ENCODE assay signal across 22 cellular contexts in genomic region chrX:70527053-70527452, GRCh38.
"Had no signal": no experiment of that assay in that cellular context is flagged by ENCODE, and none has a peak within 500 bp of the region (broad histone marks: within the 10 kb centered on the region; RNA-seq: fewer than 3 reads in every experiment).

No MANE protein-coding gene starts in this region.

- H3K4me2 ChIP-seq: hepatocyte had no signal

- H3K9me3 ChIP-seq: adrenal gland, esophagus muscularis mucosa, left ventricle myocardium inferior, ovary, psoas muscle, transverse colon had no signal

- H3K4me1 ChIP-seq: adrenal gland, esophagus muscularis mucosa, left ventricle myocardium inferior, psoas muscle, transverse colon had no signal

- FAIRE-seq: frontal cortex, urothelium cell line had no signal

- H3K36me3 ChIP-seq: adrenal gland, esophagus muscularis mucosa, left ventricle myocardium inferior, ovary, transverse colon, WERI-Rb-1 had no signal

- H3K4me3 ChIP-seq: adrenal gland, esophagus muscularis mucosa, hepatocyte, left ventricle myocardium inferior, ovary, psoas muscle, transverse colon had no signal

- H3K27me3 ChIP-seq: esophagus muscularis mucosa, hepatocyte, ovary, transverse colon had no signal

- ATAC-seq: activated CD8-positive, alpha-beta T cell treated with anti-CD3 and anti-CD28 coated beads, Interleukin-2, amount 10 ng/mL, durations not matched to agents 7 days and 5 days; activated T-helper 17 cell treated with anti-CD3 and anti-CD28 coated beads, Interleukin-2, amount 50 U/mL, for 72 hours; naive thymus-derived CD8-positive, alpha-beta T cell; psoas muscle; right cardiac atrium had no signal

- H3K27ac ChIP-seq: adrenal gland, esophagus muscularis mucosa, hepatocyte, left ventricle myocardium inferior, ovary, psoas muscle, transverse colon, WERI-Rb-1 had no signal

- DNase-seq: activated CD4-positive, alpha-beta T cell treated with anti-CD3 and anti-CD28 coated beads, Interleukin-2, amount 10 ng/mL, durations not matched to agents 7 days and 5 days; activated CD4-positive, CD25-positive, alpha-beta regulatory T cell treated with anti-CD3 and anti-CD28 coated beads, Interleukin-2, amount 50 U/mL, for 72 hours; activated CD8-positive, alpha-beta T cell treated with anti-CD3 and anti-CD28 coated beads, Interleukin-2, amount 10 ng/mL, durations not matched to agents 7 days and 5 days; activated naive CD4-positive, alpha-beta T cell; activated T-cell treated with anti-CD3 and anti-CD28 coated beads, Interleukin-2, amount 50 U/mL, for 1 hour; adrenal gland; central memory CD4-positive, alpha-beta T cell; glutamatergic neuron; immature natural killer cell; left ventricle myocardium inferior; naive thymus-derived CD8-positive, alpha-beta T cell; ovary; psoas muscle; right cardiac atrium; stimulated activated CD4-positive, alpha-beta T cell treated with anti-CD3 and anti-CD28 coated beads, Interleukin-1b, Interleukin-23, amount 100 ng/mL, for 48 hours; transverse colon; WERI-Rb-1 had no signal
